Comparison of ENCODE assay signal across 17 cellular contexts in the genomic region with DNA sequence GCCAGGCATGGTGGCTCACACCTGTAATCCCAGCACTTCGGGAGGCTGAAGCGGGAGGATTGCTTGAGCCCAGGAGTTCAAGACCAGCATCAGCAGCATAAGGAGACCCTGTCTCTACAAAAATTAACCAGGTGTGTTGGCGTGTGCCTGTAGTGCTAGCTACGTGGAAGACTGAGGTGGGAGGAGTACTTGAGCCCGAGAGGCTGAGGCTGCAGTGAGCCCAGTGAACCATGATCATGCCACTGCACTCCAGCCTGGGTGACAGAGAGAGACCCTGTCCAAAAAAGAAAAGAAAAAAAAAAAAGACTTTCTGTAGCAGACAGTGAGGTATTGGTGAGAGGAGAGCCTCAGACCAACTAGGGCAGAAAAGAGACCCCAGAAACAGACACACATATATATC.
A peak's percentile ranks its signal among the peaks of the same experiment; 100 is the strongest.
DNase-seq lines count a peak whose midpoint lies in the region; ATAC-seq, FAIRE-seq and TF ChIP-seq lines count a peak whose summit lies in the region.
"Had no signal": no experiment of that assay in that cellular context is flagged by ENCODE, and none has a peak within 500 bp of the region (broad histone marks: within the 10 kb centered on the region; RNA-seq: fewer than 3 reads in every experiment).

No MANE protein-coding gene starts in this region.

- H2AFZ ChIP-seq in HepG2 (ENCODE audit: low read length) = no peak overlapping the region

- intact Hi-C loops in HepG2 (cut with micrococcal nuclease; ENCODE audit: unreplicated experiment) = loop anchor here (10.0 kb wide), 1 partner anchor 58 kb away; no protein-coding TSS in a partner anchor
- intact Hi-C loops in thyroid gland (cut with DNase I) = loop anchor here (10.0 kb wide), 2 partner anchors 98 to 248 kb away; no protein-coding TSS in a partner anchor
- intact Hi-C loops in CD4-positive, alpha-beta memory T cell (cut with micrococcal nuclease) = no loop called here

- no peak overlapping the region for H3K27ac Mint-ChIP-seq in CD4-positive, alpha-beta memory T cell
- H3K27ac Mint-ChIP-seq: CD8-positive, alpha-beta T cell; HFFc6 had no signal

- FAIRE-seq in HepG2 (lab: Jason Lieb, UNC) = no peak
- FAIRE-seq: D721Med, K562 had no signal

- CTCF ChIA-PET in HepG2 (lab: Yijun Ruan, JAX; ENCODE audit: low intra/inter-chr PET ratio, low total read pairs) = no interaction called here
- CTCF ChIA-PET in CD4-positive, alpha-beta memory T cell (lab: Charles Lee; ENCODE audit: partially characterized antibody) = interaction anchor here (1.0 to 1.3 kb wide), 2 partner anchors 14 to 325 kb away, joined by 3 to 4 read pairs; no protein-coding TSS in a partner anchor

- H4K20me1 ChIP-seq in BLaER1 (no peaks in the 10 kb centered on the region), HepG2 (ENCODE audit: insufficient read depth, low read length) (no peaks in the 10 kb centered on the region)

- no peaks in the 10 kb centered on the region for H3K9me3 Mint-ChIP-seq in CD4-positive, alpha-beta memory T cell
- H3K9me3 Mint-ChIP-seq: CD8-positive, alpha-beta T cell; HFFc6 had no signal

- H3K4me1 ChIP-seq in BLaER1 (peaks cover 76% of the 10 kb centered on the region), HepG2 (ENCODE audit: insufficient read depth, low read length) (peaks cover 22% of the 10 kb centered on the region), thyroid gland (peaks cover 26 to 33% of the 10 kb centered on the region in 2 donors)
- no peaks in the 10 kb centered on the region for H3K4me1 ChIP-seq in CD4-positive, alpha-beta memory T cell (ENCODE audit: insufficient read depth, low read length)

- no peaks in the 10 kb centered on the region for H3K79me2 ChIP-seq in HepG2 (ENCODE audit: insufficient read depth, low read length)

- in situ Hi-C loops in HepG2 (cut with HindIII; ENCODE audit: extremely low pct_ligation_motif_present, low pct_unique_long_range_greater_than_20kb) (loop anchor here (10.0 kb wide), 1 partner anchor 248 kb away; no protein-coding TSS in a partner anchor), GM13977 (cut with MboI; ENCODE audit: low pct_unique_long_range_greater_than_20kb, low sequenced_read_pairs, unreplicated experiment) (loop anchor here (10.0 kb wide), 1 partner anchor 248 kb away; no protein-coding TSS in a partner anchor)

- H3K27ac ChIP-seq in BLaER1 (peak overlapping the region; percentile 28; the same call in 1 of the 2 replicates), HL-60 (replicated peaks) (peak overlapping the region; percentile 59), HepG2 (ENCODE audit: extremely low read length, insufficient read depth, low read length) (no peak overlapping the region), thyroid gland (no peak overlapping the region)
- H3K27ac ChIP-seq in CD4-positive, alpha-beta memory T cell (ENCODE audit: low read depth, low read length) = no peak overlapping the region
- H3K27ac ChIP-seq: C4-2B had no signal

- peaks cover 10 to 12% of the 10 kb centered on the region in 2 donors for H3K27me3 Mint-ChIP-seq in CD4-positive, alpha-beta memory T cell

- no peak overlapping the region for H3K4me3 Mint-ChIP-seq in CD4-positive, alpha-beta memory T cell
- H3K4me3 Mint-ChIP-seq: CD8-positive, alpha-beta T cell; HFFc6 had no signal

- no peak overlapping the region for H3K4me3 ChIP-seq in BLaER1
- H3K4me3 ChIP-seq in HL-60 (replicated peaks; ENCODE audit: insufficient read depth, low read length) = no peak overlapping the region
- H3K4me3 ChIP-seq in HepG2 (replicated peaks in 1 of 3; ENCODE audit: insufficient read depth in 1 of 3, low read depth in 2 of 3, low read length in 3 of 3) = no peak overlapping the region
- H3K4me3 ChIP-seq in thyroid gland (replicated peaks in 1 of 3) = no peak overlapping the region
- H3K4me3 ChIP-seq in CD4-positive, alpha-beta memory T cell (ENCODE audit: low read length in 2 of 2) = no peak overlapping the region
- H3K4me3 ChIP-seq: K562 had no signal

- no peak for TF ChIP-seq POLR2A in HepG2 (IDR thresholded peaks at IDR 0.05; ENCODE audit: insufficient read depth in 1 of 2, low read depth in 2 of 2, low read length in 2 of 2)
- no peak for TF ChIP-seq POLR2A in thyroid gland (IDR thresholded peaks at IDR 0.05)

- no peaks in the 10 kb centered on the region for H3K4me1 Mint-ChIP-seq in CD4-positive, alpha-beta memory T cell

- H3K27me3 ChIP-seq in BLaER1 (no peaks in the 10 kb centered on the region), HL-60 (ENCODE audit: insufficient read depth, poor library complexity, severe bottlenecking) (no peaks in the 10 kb centered on the region), HepG2 (ENCODE audit: control insufficient read depth in 1 of 2, insufficient read depth in 2 of 2, low read length in 2 of 2) (peaks cover 3 to 77% of the 10 kb centered on the region in 2 experiments; a peak in 4 of 5 replicates), thyroid gland (no peaks in the 10 kb centered on the region)
- no peaks in the 10 kb centered on the region for H3K27me3 ChIP-seq in CD4-positive, alpha-beta memory T cell (ENCODE audit: insufficient read depth, low read length)

- ATAC-seq in HepG2 (no peak), HG02938 (IDR thresholded peaks at IDR 0.05; ENCODE audit: unreplicated experiment) (no peak)
- ATAC-seq: CD8-positive, alpha-beta T cell; K562 had no signal

- no TSS peak for BruUV-seq in HepG2 (replicated peaks; lab: Mats Ljungman, UMichigan)

- TF ChIP-seq CTCF in HL-60 (IDR thresholded peaks at IDR 0.05; ENCODE audit: insufficient read depth, low read length) (no peak), HepG2 (CRISPR knock-in tag; IDR thresholded peaks at IDR 0.05) (no peak), thyroid gland (IDR thresholded peaks at IDR 0.05) (no peak), GM13977 (IDR thresholded peaks at IDR 0.05; ENCODE audit: extremely low read depth, insufficient read depth, missing control alignments) (no peak)

- WGBS in HepG2 (ENCODE audit: low lambda C conversion rate) = 39% methylated on average over 5 of the region's 5 CpGs
- 35 to 56% methylated on average over 5 of the region's 5 CpGs for WGBS in thyroid gland, 2 donors

- peak overlapping the region; percentile 67 for H3K4me2 ChIP-seq in BLaER1
- H3K4me2 ChIP-seq in HepG2 (ENCODE audit: low read depth, low read length) = no peak overlapping the region

- no peak for TF ChIP-seq RAD21 in HepG2 (CRISPR knock-in tag; IDR thresholded peaks at IDR 0.05)

- DNase-seq in HL-60 (ENCODE audit: low read depth in 1 of 2, low spot score in 1 of 2) (no peak), HepG2 (ENCODE audit: low spot score) (no peak), thyroid gland (peak; percentile 56 to 61), GM13977 (ENCODE audit: low spot score) (no peak)
- no peak for DNase-seq in CD4-positive, alpha-beta memory T cell
- DNase-seq: ACHN; CD8-positive, alpha-beta T cell; COR-L47; DMS153; GOT3; HCEC 1CT; HFFc6 had no signal

- H3K9me3 ChIP-seq in BLaER1 = 0 out of 2 replicates have a peak, but pooled peaks cover 8% of the 10 kb centered on the region
- 0 out of 2 replicates have a peak, but pooled peaks cover 9% of the 10 kb centered on the region for H3K9me3 ChIP-seq in HepG2 (ENCODE audit: low read length)
- H3K9me3 ChIP-seq in thyroid gland = no peaks in the 10 kb centered on the region
- no peaks in the 10 kb centered on the region for H3K9me3 ChIP-seq in CD4-positive, alpha-beta memory T cell (ENCODE audit: control insufficient read depth in 1 of 2, low read length in 2 of 2)

- H3K36me3 ChIP-seq in BLaER1 (no peaks in the 10 kb centered on the region), HepG2 (replicated peaks in 1 of 2; ENCODE audit: control insufficient read depth in 1 of 2, insufficient read depth in 2 of 2, low read length in 2 of 2) (no peaks in the 10 kb centered on the region), thyroid gland (no peaks in the 10 kb centered on the region)
- no peaks in the 10 kb centered on the region for H3K36me3 ChIP-seq in CD4-positive, alpha-beta memory T cell (ENCODE audit: insufficient read depth, low read length)

- H3K9ac ChIP-seq in BLaER1 (peak overlapping the region; percentile 33; the same call in 1 of the 2 replicates), HepG2 (ENCODE audit: insufficient read depth, low read depth, low read length) (no peak overlapping the region)

- TF ChIP-seq EP300 in HepG2 (IDR thresholded peaks at IDR 0.05; ENCODE audit: low read depth in 2 of 2, low read length in 2 of 2) (no peak), HepG2 (CRISPR knock-in tag; IDR thresholded peaks at IDR 0.05; ENCODE audit: borderline replicate concordance) (no peak)

- H3K36me3 Mint-ChIP-seq in CD4-positive, alpha-beta memory T cell = no peaks in the 10 kb centered on the region
- H3K36me3 Mint-ChIP-seq: CD8-positive, alpha-beta T cell had no signal

- POLR2A ChIA-PET in HepG2 (lab: Yijun Ruan, JAX) = no interaction called here
- POLR2A ChIA-PET in CD4-positive, alpha-beta memory T cell (lab: Charles Lee; ENCODE audit: partially characterized antibody) = no interaction called here

TF ChIP-seq in HepG2, 621 proteins besides CTCF, POLR2A, EP300 and RAD21 (continues in another document):
- TF ChIP-seq, protein P1, sequence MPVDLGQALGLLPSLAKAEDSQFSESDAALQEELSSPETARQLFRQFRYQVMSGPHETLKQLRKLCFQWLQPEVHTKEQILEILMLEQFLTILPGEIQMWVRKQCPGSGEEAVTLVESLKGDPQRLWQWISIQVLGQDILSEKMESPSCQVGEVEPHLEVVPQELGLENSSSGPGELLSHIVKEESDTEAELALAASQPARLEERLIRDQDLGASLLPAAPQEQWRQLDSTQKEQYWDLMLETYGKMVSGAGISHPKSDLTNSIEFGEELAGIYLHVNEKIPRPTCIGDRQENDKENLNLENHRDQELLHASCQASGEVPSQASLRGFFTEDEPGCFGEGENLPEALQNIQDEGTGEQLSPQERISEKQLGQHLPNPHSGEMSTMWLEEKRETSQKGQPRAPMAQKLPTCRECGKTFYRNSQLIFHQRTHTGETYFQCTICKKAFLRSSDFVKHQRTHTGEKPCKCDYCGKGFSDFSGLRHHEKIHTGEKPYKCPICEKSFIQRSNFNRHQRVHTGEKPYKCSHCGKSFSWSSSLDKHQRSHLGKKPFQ (CRISPR knock-in tag; IDR thresholded peaks at IDR 0.05; ENCODE audit: insufficient replicate concordance) = peak; percentile 3
- no peak for TF ChIP-seq CBX5 (CRISPR knock-in tag; IDR thresholded peaks at IDR 0.05; ENCODE audit: borderline replicate concordance)

Comparison
In these comparisons a context has a peak if more than half of its experiments do, and no peak if none do; other contexts are left out.
1. H3K27ac ChIP-seq: peak in BLaER1 (single experiment) and HL-60 (single experiment); none in HepG2 (single experiment), thyroid gland (0 of 3) and CD4-positive, alpha-beta memory T cell (single experiment).
2. DNase-seq: peak in thyroid gland (2 of 2); none in HL-60 (0 of 2), HepG2 (single experiment), CD4-positive, alpha-beta memory T cell (0 of 5) and GM13977 (single experiment).